In genomic region chr14:57268161-57269067, GRCh38 we compare ENCODE assay signal across 8 cellular contexts. TPM values are rescaled to one million over a fixed set of nuclear protein-coding genes. Genes with fewer than 3 reads are reported as not detected.
DNase-seq lines count a peak whose midpoint lies in the region; ATAC-seq and FAIRE-seq lines count a peak whose summit lies in the region.

TSS of gene AP5M1 (plus strand) at chr14:57268971. CDS start at chr14:57269315, 344 bp downstream.
TSS of gene EXOC5 (minus strand) at chr14:57268905. CDS start at chr14:57268648, 257 bp downstream.

- peak; percentile 78 for ATAC-seq in GM19043 (IDR thresholded peaks at IDR 0.05; ENCODE audit: low read depth, unreplicated experiment)
- ATAC-seq in HG03378 (IDR thresholded peaks at IDR 0.05; ENCODE audit: unreplicated experiment), result peak; percentile 82

- FAIRE-seq in islet of Langerhans (lab: Jason Lieb, UNC), result peak; percentile 69

- peak; percentile 87 to 88 for DNase-seq in AML-193 (lab: John Stamatoyannopoulos, UW)
- DNase-seq in NCI-H460 (ENCODE audit: extremely low read depth, low read depth), result peak; percentile 86
- peak; percentile 89 for DNase-seq in activated CD4-positive, CD25-positive, alpha-beta regulatory T cell treated with anti-CD3 and anti-CD28 coated beads, Interleukin-2, amount 50 U/mL, for 72 hours
- DNase-seq in cerebellar nuclear complex (lab: John Stamatoyannopoulos, UW), result peak; percentile 12 to 63
- DNase-seq in stimulated activated CD4-positive, alpha-beta T cell treated with anti-CD3 and anti-CD28 coated beads, Interleukin-12 subunit alpha, Interleukin-12 subunit beta, amount 100 ng/mL, for 4 hours, result peak; percentile 87

RNA-seq across cellular contexts. Expression of gene AP5M1, which starts in this region (rescaled TPM):
- total RNA-seq in NCI-H460 (2014; rRNA removed; shearing (Covaris generic)), result 24.2 and 28.6 TPM in 2 replicates
- polyA plus RNA-seq in NCI-H460 (2014; cell fraction: nucleus; rRNA removed), result 17.6 and 23.1 TPM in 2 replicates

RNA-seq across cellular contexts. Expression of gene EXOC5, which starts in this region (rescaled TPM):
- 37.6 and 46.5 TPM in 2 replicates for total RNA-seq in NCI-H460 (2014; rRNA removed; shearing (Covaris generic))
- polyA plus RNA-seq in NCI-H460 (2014; cell fraction: nucleus; rRNA removed), result 15.7 and 31.7 TPM in 2 replicates

Comparison
In these comparisons a context has a peak if more than half of its experiments do, and no peak if none do; other contexts are left out.
1. Peak in every context shown above with its lines: DNase-seq and ATAC-seq.
2. DNase-seq: peak in every context shown above with its lines; median percentile 89 in activated CD4-positive, CD25-positive, alpha-beta regulatory T cell treated with anti-CD3 and anti-CD28 coated beads, Interleukin-2, amount 50 U/mL, for 72 hours; 88 in AML-193; 87 in stimulated activated CD4-positive, alpha-beta T cell treated with anti-CD3 and anti-CD28 coated beads, Interleukin-12 subunit alpha, Interleukin-12 subunit beta, amount 100 ng/mL, for 4 hours; 86 in NCI-H460; 38 in cerebellar nuclear complex.